In the genomic region with DNA sequence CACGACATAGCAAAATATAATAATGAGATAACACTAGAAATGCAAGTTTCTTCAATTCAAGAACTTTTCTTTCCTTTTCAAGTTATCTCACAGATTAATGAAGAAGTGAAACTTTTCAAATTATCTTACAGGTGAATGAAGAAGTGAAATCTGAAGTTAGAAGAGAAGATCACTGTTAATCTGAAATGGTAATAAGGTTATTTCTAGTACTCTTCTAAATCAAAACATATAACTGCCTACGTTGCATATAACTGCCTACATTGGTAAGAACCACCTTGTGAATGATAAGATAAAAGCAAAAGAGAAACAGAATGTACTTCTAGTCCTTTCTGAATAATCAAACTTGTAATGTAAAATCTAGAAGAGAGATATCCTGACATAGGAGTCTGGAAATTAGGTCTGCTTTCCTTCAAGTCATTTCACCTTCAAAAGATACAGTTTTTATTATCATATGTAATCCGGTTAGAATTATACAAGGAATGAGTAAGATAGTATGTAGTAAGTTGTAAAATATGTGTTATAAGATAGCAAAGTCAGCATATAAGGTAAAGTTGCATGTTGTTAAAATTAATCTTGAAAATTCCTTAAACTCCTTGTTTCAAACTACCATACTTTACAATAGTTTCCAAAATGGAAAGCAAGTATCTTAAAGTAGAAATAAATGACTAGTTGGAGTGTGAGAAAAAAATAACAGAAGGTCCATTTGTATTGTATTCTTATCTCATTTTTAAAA, we compare ENCODE assay signal across 23 cellular contexts.
"Had no signal": no experiment of that assay in that cellular context is flagged by ENCODE, and none has a peak within 500 bp of the region (broad histone marks: within the 10 kb centered on the region; RNA-seq: fewer than 3 reads in every experiment).

No MANE protein-coding gene starts in this region.

- H3K27me3 Mint-ChIP-seq: dendritic cell treated with granulocyte-macrophage colony-stimulating factor and Interleukin-4, amounts not matched to agents 40 ng/mL and 50 ng/mL, for 4 days; naive thymus-derived CD8-positive, alpha-beta T cell had no signal

- H3K36me3 ChIP-seq: neutrophil, sigmoid colon, thoracic aorta had no signal

- H3K4me3 Mint-ChIP-seq: dendritic cell treated with granulocyte-macrophage colony-stimulating factor and Interleukin-4, amounts not matched to agents 40 ng/mL and 50 ng/mL, for 4 days; endodermal cell; naive thymus-derived CD8-positive, alpha-beta T cell had no signal

- H3K27ac Mint-ChIP-seq: dendritic cell treated with granulocyte-macrophage colony-stimulating factor and Interleukin-4, amounts not matched to agents 40 ng/mL and 50 ng/mL, for 4 days; endodermal cell; naive thymus-derived CD8-positive, alpha-beta T cell had no signal

- H3K4me1 ChIP-seq: foreskin keratinocyte, stomach had no signal

- H3K9me3 ChIP-seq: neutrophil, sigmoid colon, stomach, thoracic aorta had no signal

- DNase-seq: endodermal cell; erythroblast; foreskin keratinocyte; head of caudate nucleus; hypothalamus; kidney glomerular epithelial cell; mammary epithelial cell; naive thymus-derived CD8-positive, alpha-beta T cell; posterior cingulate gyrus; sigmoid colon; stimulated activated CD4-positive, alpha-beta T cell treated with anti-CD3 and anti-CD28 coated beads, Interleukin-2, amount 100 ng/mL, for 24 hours; stimulated activated CD4-positive, alpha-beta T cell treated with anti-CD3 and anti-CD28 coated beads, Interleukin-4, amount 100 ng/mL, for 4 hours; stimulated activated naive CD4-positive, alpha-beta T cell; stomach; substantia nigra; trophoblast cell had no signal

- H3K27ac ChIP-seq: foreskin keratinocyte, neutrophil, sigmoid colon, skin epidermis, stomach, thoracic aorta had no signal

- H3K27me3 ChIP-seq: foreskin keratinocyte, neutrophil, sigmoid colon, stomach had no signal

- H3K4me3 ChIP-seq: sigmoid colon, skin epidermis, stomach, thoracic aorta had no signal

- ATAC-seq: foreskin keratinocyte; naive thymus-derived CD8-positive, alpha-beta T cell had no signal

- H3K36me3 Mint-ChIP-seq: naive thymus-derived CD8-positive, alpha-beta T cell had no signal

- H3K4me1 Mint-ChIP-seq: endodermal cell had no signal

- FAIRE-seq: colon, endothelial cell of umbilical vein, islet of Langerhans had no signal
